ENCODE assay signal across 8 cellular contexts in the genomic region with DNA sequence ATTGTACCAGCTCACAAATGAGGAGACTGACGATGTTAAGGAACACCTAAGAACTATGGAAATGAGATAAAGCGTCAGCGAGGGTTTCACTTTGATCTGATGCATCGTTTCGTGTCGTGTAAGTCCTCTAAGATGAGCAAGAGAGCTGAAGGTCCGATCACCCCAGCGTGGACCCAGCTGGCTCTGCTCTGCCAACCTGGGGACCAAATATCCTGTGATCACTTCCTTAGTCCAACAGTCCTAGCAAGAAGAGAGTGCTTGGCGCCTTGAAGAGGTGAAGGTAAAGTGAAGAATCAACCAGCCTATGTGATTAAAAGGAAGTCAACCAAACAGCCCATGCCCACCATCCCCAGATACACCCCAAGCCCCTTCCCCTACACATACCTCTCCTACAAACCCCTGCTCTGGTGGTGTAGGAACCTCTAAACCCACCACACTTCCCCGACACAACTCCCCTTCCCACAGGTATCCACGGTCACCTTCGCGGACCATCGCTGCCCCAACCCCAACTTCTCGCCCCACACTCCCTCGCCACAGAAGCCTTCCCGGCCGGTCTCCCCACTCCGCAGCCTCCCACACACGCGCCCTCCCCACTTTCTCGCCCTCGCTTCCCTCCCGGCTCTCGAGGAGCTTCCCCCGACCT. TPM values are rescaled to one million over a fixed set of nuclear protein-coding genes. Genes with fewer than 3 reads are reported as not detected.
A peak's percentile ranks its signal among the peaks of the same experiment; 100 is the strongest.
DNase-seq lines count a peak whose midpoint lies in the region; ATAC-seq and TF ChIP-seq lines count a peak whose summit lies in the region.

No MANE protein-coding gene starts in this region.

- peak overlapping the region; percentile 84 to 99 (median 97) for H3K4me3 Mint-ChIP-seq in brain

- ATAC-seq in GM19351 (IDR thresholded peaks at IDR 0.05; ENCODE audit: unreplicated experiment) (peak; percentile 26), left lobe of liver (peak; percentile 15)

- peak overlapping the region; percentile 98 for H3K27ac ChIP-seq in C4-2B

- TF ChIP-seq CTCF in C4-2B (conservative IDR thresholded peaks at IDR 0.05) = no peak
- no peak for TF ChIP-seq CTCF in brain (conservative IDR thresholded peaks at IDR 0.05)

- H3K27ac Mint-ChIP-seq in brain = peak overlapping the region; percentile 97 to 100 (median 98)

- H3K4me1 Mint-ChIP-seq in brain = peaks cover 39% of the 10 kb centered on the region

- DNase-seq in RPMI7951 (ENCODE audit: low read depth) (peak; percentile 35), left lobe of liver (ENCODE audit: low spot score) (no peak), globus pallidus (ENCODE audit: low spot score) (no peak), NCI-H1694 treated with DMSO at 0.1 percent for 48 hours (lab: John Stamatoyannopoulos, UW) (no peak)
- DNase-seq in stimulated activated CD4-positive, alpha-beta T cell treated with anti-CD3 and anti-CD28 coated beads, Interleukin-4, amount 100 ng/mL, for 24 hours = peak; percentile 39

- peaks cover 6% of the 10 kb centered on the region for H3K27me3 Mint-ChIP-seq in brain

- H3K9me3 Mint-ChIP-seq in brain = peaks cover 0 to 4% (median 0%) of the 10 kb centered on the region in 5 experiments

- peaks cover 3% of the 10 kb centered on the region for H3K36me3 Mint-ChIP-seq in brain

RNA-seq across cellular contexts. Expression of a gene that starts 0.7 kb away (rescaled TPM):
- 13.3 and 14.4 TPM in 2 replicates for total RNA-seq in RPMI7951 (2014; rRNA removed; shearing (Covaris generic))
- polyA plus RNA-seq in brain (ENCODE audit: insufficient read depth, low read depth, low replicate concordance) = 9.6 TPM
- 9.3 TPM for total RNA-seq in left lobe of liver

RNA-seq across cellular contexts. Expression of a gene that starts 26.9 kb away (rescaled TPM):
- 25.1 and 40.3 TPM in 2 replicates for total RNA-seq in RPMI7951 (2014; rRNA removed; shearing (Covaris generic))
- polyA plus RNA-seq in brain (ENCODE audit: insufficient read depth, low read depth, low replicate concordance) = 23.2 TPM
- total RNA-seq in left lobe of liver = 171 TPM

Comparison
In these comparisons a context has a peak if more than half of its experiments do, and no peak if none do; other contexts are left out.
1. DNase-seq: peak in RPMI7951 (single experiment) and stimulated activated CD4-positive, alpha-beta T cell treated with anti-CD3 and anti-CD28 coated beads, Interleukin-4, amount 100 ng/mL, for 24 hours (single experiment); none in left lobe of liver (single experiment), globus pallidus (single experiment) and NCI-H1694 treated with DMSO at 0.1 percent for 48 hours (single experiment).